In the genomic region with DNA sequence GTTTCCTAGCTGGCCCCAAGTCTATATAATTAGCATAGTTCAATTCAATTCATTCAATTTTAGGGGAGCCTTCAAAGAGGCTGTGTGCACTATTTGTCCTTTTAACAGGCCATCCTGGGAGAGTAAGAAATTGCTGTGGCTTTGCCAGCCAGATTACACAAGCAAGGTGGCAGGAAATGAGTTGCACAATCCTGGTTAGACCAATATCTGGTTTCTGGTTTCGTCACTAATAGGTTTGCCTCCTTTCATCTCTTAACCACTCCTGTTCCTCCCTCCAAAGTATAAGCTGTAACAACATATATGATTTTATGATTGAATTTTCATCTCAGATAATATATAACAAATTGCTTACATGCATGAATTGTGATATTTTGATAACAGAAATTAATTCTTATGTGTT, we compare ENCODE assay signal across 11 cellular contexts.
DNase-seq lines count a peak whose midpoint lies in the region; ATAC-seq and TF ChIP-seq lines count a peak whose summit lies in the region.
"Had no signal": no experiment of that assay in that cellular context is flagged by ENCODE, and none has a peak within 500 bp of the region (broad histone marks: within the 10 kb centered on the region; RNA-seq: fewer than 3 reads in every experiment).

No MANE protein-coding gene starts in this region.

- TF ChIP-seq EP300 in esophagus muscularis mucosa (IDR thresholded peaks at IDR 0.05), result no peak

- ATAC-seq in lung (ENCODE audit: insufficient read depth, low FRiP score), result peak; percentile 53

- H3K27ac ChIP-seq in lung (ENCODE audit: low read depth in 1 of 2, low read length in 1 of 2), result no peak overlapping the region
- no peak overlapping the region for H3K27ac ChIP-seq in esophagus muscularis mucosa (replicated peaks in 1 of 4)

- H3K4me3 ChIP-seq in astrocyte of the cerebellum (ENCODE audit: low read depth, low read length) (no peak overlapping the region), lung (no peak overlapping the region), esophagus muscularis mucosa (no peak overlapping the region)

- intact Hi-C loops in esophagus muscularis mucosa (cut with DNase I), result no loop called here

- H3K9me3 ChIP-seq in lung (ENCODE audit: control insufficient read depth in 2 of 2, insufficient read depth in 1 of 2, low read length in 1 of 2) (peaks cover 0 to 3% of the 10 kb centered on the region in 2 donors), esophagus muscularis mucosa (no peaks in the 10 kb centered on the region)

- TF ChIP-seq POLR2A in esophagus muscularis mucosa (IDR thresholded peaks at IDR 0.05; ENCODE audit: low read depth), result no peak

- H3K36me3 ChIP-seq in lung (ENCODE audit: control insufficient read depth in 2 of 2, insufficient read depth in 2 of 2, low read length in 2 of 2) (no peaks in the 10 kb centered on the region), esophagus muscularis mucosa (no peaks in the 10 kb centered on the region)

- in situ Hi-C loops in astrocyte of the cerebellum (cut with HindIII; ENCODE audit: low sequenced_read_pairs), result no loop called here

- 8 to 28% methylated on average over 1 of the region's 1 CpG for WGBS in lung, 2 donors
- 73% methylated on average over 1 of the region's 1 CpG for WGBS in esophagus muscularis mucosa

- peaks cover 0 to under 1% of the 10 kb centered on the region in 2 donors for H3K4me1 ChIP-seq in lung (ENCODE audit: control insufficient read depth in 2 of 2, insufficient read depth in 2 of 2, low read length in 2 of 2)
- H3K4me1 ChIP-seq in esophagus muscularis mucosa, result no peaks in the 10 kb centered on the region

- H3K27me3 ChIP-seq in lung (ENCODE audit: control insufficient read depth, insufficient read depth) (no peaks in the 10 kb centered on the region), esophagus muscularis mucosa (no peaks in the 10 kb centered on the region)

- TF ChIP-seq CTCF in astrocyte of the cerebellum (IDR thresholded peaks at IDR 0.05; ENCODE audit: low read depth, low read length, missing control alignments) (no peak), lung (IDR thresholded peaks at IDR 0.05; ENCODE audit: control extremely low read depth, extremely low read depth) (no peak), esophagus muscularis mucosa (IDR thresholded peaks at IDR 0.05) (no peak)

- DNase-seq in GM04504 (ENCODE audit: low read depth), result peak; percentile 6
- peak; percentile 11 for DNase-seq in NCI-H1092 treated with DMSO at 0.1 percent for 48 hours (lab: John Stamatoyannopoulos, UW)
- DNase-seq in astrocyte of the cerebellum (ENCODE audit: low read depth), result peak; percentile 42
- DNase-seq in lung (ENCODE audit: low spot score), result peak; percentile 53
- no peak for DNase-seq in HUDEP-2 (lab: John Stamatoyannopoulos, UW; ENCODE audit: unreplicated experiment in 76 of 76)
- no peak for DNase-seq in esophagus muscularis mucosa (ENCODE audit: extremely low spot score)
- DNase-seq in DMS114 treated with DMSO at 0.1 percent for 48 hours (lab: John Stamatoyannopoulos, UW; ENCODE audit: unreplicated experiment), result no peak
- no peak for DNase-seq in NAMALWA (ENCODE audit: low spot score)
- DNase-seq: GOT3; NCI-H524; stimulated activated naive CD4-positive, alpha-beta T cell had no signal

Comparison
In these comparisons a context has a peak if more than half of its experiments do, and no peak if none do; other contexts are left out.
1. DNase-seq: peak in GM04504 (single experiment), NCI-H1092 treated with DMSO at 0.1 percent for 48 hours (single experiment), astrocyte of the cerebellum (single experiment) and lung (single experiment); none in HUDEP-2 (0 of 76), esophagus muscularis mucosa (single experiment), DMS114 treated with DMSO at 0.1 percent for 48 hours (single experiment) and NAMALWA (single experiment).